In genomic region chr2:177906041-177906718, GRCh38 we compare ENCODE assay signal across 1 cellular context.
TF ChIP-seq lines count a peak whose summit lies in the region.

No MANE protein-coding gene starts in this region.

TF ChIP-seq in HEK293, 187 proteins besides CTCF, POLR2A, EP300 and RAD21 (continued from another document):
- peak; percentile 42 for TF ChIP-seq ZNF518A (tag by site-specific recombination; conservative IDR thresholded peaks at IDR 0.05; ENCODE audit: low read depth)
- no peak for TF ChIP-seq ZNF23 (tag by site-specific recombination; IDR thresholded peaks at IDR 0.05; ENCODE audit: borderline replicate concordance)
- no peak for TF ChIP-seq ZNF48 (tag by site-specific recombination; IDR thresholded peaks at IDR 0.05)
- TF ChIP-seq ZNF544 (tag by site-specific recombination; IDR thresholded peaks at IDR 0.05) = no peak
- TF ChIP-seq ATF2 (tag by site-specific recombination; IDR thresholded peaks at IDR 0.05; ENCODE audit: low read depth) = 0 out of 2 replicates have a peak, but pooled peaks have one; percentile 19
- TF ChIP-seq HIC1 (tag by site-specific recombination; IDR thresholded peaks at IDR 0.05) = peak; percentile 56; the same call in 1 of the 2 replicates
- peak; percentile 66; the same call in 1 of the 2 replicates for TF ChIP-seq ZNF660 (tag by site-specific recombination; IDR thresholded peaks at IDR 0.05)
- TF ChIP-seq ZBTB26 (tag by site-specific recombination; optimal IDR thresholded peaks at IDR 0.05) = peak; percentile 33
- TF ChIP-seq ZNF274 (IDR thresholded peaks at IDR 0.05; ENCODE audit: low read length) = no peak
- no peak for TF ChIP-seq ZNF274 (tag by site-specific recombination; IDR thresholded peaks at IDR 0.05; ENCODE audit: borderline replicate concordance)
- TF ChIP-seq ZSCAN4 (tag by site-specific recombination; IDR thresholded peaks at IDR 0.05) = peak; percentile 12; the same call in 1 of the 2 replicates
TF ChIP-seq in HEK293: peak in this region for 10.
